ENCODE assay signal across 31 cellular contexts in the genomic region with DNA sequence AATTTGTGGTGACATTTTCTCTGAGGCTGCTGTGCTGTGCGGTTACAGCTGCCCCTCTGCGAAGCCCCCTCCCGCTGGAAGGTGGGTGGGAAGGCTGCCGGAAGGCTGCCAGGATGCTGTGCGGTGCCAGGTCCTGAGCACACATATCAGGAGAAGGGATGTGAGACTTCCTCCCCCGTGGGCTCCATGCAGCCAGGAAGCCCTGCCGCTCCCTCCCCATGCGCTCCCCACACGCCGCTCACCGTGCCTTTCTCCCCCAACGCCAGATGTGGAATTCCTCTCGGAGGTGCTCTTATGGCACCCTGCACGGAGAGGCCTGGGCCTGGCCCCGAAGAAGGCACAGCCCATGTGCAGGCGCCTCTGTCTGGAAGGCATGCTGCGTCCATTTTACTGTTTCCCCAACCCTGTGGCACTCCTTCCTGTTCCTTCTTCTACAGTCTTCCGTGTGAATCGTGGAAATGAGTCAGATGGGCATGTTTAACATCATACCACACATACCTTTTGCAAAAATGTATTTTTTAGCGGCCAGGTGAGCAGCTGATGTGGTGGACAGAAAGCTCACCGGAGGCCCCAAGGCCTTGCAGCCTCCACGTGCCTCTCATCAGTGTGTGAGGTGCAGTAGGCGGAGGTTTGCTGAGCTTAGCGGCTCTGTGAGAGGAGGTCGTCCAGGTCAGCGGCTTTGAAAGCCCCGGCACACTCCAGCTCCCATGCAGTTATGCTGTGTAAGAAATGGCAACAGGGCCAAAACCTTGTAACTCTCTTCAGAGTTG.
A peak's percentile ranks its signal among the peaks of the same experiment; 100 is the strongest.
DNase-seq lines count a peak whose midpoint lies in the region; ATAC-seq, FAIRE-seq and TF ChIP-seq lines count a peak whose summit lies in the region.
"Had no signal": no experiment of that assay in that cellular context is flagged by ENCODE, and none has a peak within 500 bp of the region (broad histone marks: within the 10 kb centered on the region; RNA-seq: fewer than 3 reads in every experiment).

No MANE protein-coding gene starts in this region.

- in situ Hi-C loops in HepG2 (cut with HindIII; ENCODE audit: extremely low pct_ligation_motif_present, low pct_unique_long_range_greater_than_20kb): no loop called here

- no TSS peak for BruUV-seq in HepG2 (replicated peaks; lab: Mats Ljungman, UMichigan)

- WGBS in H9 (ENCODE audit: extremely low coverage, insufficient read length, low lambda C conversion rate): no CpG with 5 or more reads among the region's 27 CpGs
- 96% methylated on average over 23 of the region's 27 CpGs for WGBS in HepG2 (ENCODE audit: low lambda C conversion rate)

- H3K79me1 ChIP-seq in H9 (ENCODE audit: insufficient read depth, low read depth, low read length, poor library complexity, severe bottlenecking): no peaks in the 10 kb centered on the region

- TF ChIP-seq RAD21 in HepG2 (CRISPR knock-in tag; IDR thresholded peaks at IDR 0.05): no peak

- H2AFZ ChIP-seq in H9 (ENCODE audit: low read length) (no peak overlapping the region), HepG2 (ENCODE audit: low read length) (no peak overlapping the region)
- H2AFZ ChIP-seq: PC-9 had no signal

- H2BK20ac ChIP-seq in H9 (ENCODE audit: low read depth, low read length, poor library complexity, severe bottlenecking): no peak overlapping the region

- no peak overlapping the region for H2BK120ac ChIP-seq in H9 (ENCODE audit: low read depth, low read length, poor library complexity, severe bottlenecking)

- no peak overlapping the region for H3K4me3 Mint-ChIP-seq in H9
- H3K4me3 Mint-ChIP-seq: activated B cell treated with CpG ODN at 0.5 μM for 24 hours; activated CD4-positive, alpha-beta T cell treated with anti-CD3 and anti-CD28 coated beads, Interleukin-2, amount 10 ng/mL, durations not matched to agents 7 days and 5 days; central memory CD8-positive, alpha-beta T cell; dendritic cell treated with granulocyte-macrophage colony-stimulating factor and Interleukin-4, amounts not matched to agents 40 ng/mL and 50 ng/mL, for 4 days; nephron progenitor cell had no signal

- H3K27ac ChIP-seq in H9 (ENCODE audit: insufficient read length, low read depth, low read length) (no peak overlapping the region), HepG2 (ENCODE audit: extremely low read length, insufficient read depth, low read length) (no peak overlapping the region)
- H3K27ac ChIP-seq: PC-9, tibial nerve had no signal

- H3K14ac ChIP-seq in H9 (ENCODE audit: insufficient read depth, low read length): no peak overlapping the region

- CTCF ChIA-PET in HepG2 (lab: Yijun Ruan, JAX; ENCODE audit: low intra/inter-chr PET ratio, low total read pairs): no interaction called here

- no peak overlapping the region for H2BK15ac ChIP-seq in H9 (ENCODE audit: low read depth, low read length)

- H3K9me3 ChIP-seq in H9 (ENCODE audit: control insufficient read depth, low read depth, low read length) (no peaks in the 10 kb centered on the region), HepG2 (ENCODE audit: low read length) (no peaks in the 10 kb centered on the region)
- H3K9me3 ChIP-seq: BE2C, tibial nerve had no signal

- H4K20me1 ChIP-seq in H9 (ENCODE audit: control insufficient read depth, insufficient read depth, insufficient read length) (no peaks in the 10 kb centered on the region), HepG2 (ENCODE audit: insufficient read depth, low read length) (peaks cover 63% of the 10 kb centered on the region)

- no peak overlapping the region for H3K4ac ChIP-seq in H9 (ENCODE audit: low read depth, low read length)

- H3K18ac ChIP-seq in H9 (ENCODE audit: insufficient read length, low read depth, low read length): no peak overlapping the region

- H3K79me2 ChIP-seq in H9 (ENCODE audit: insufficient read depth, low read length) (no peaks in the 10 kb centered on the region; the same call in 1 of the 2 replicates), HepG2 (ENCODE audit: insufficient read depth, low read length) (peaks cover 78% of the 10 kb centered on the region)

- no peaks in the 10 kb centered on the region for H3K23me2 ChIP-seq in H9 (ENCODE audit: insufficient read length, low read depth, low read length, poor library complexity, severe bottlenecking)

- TF ChIP-seq POLR2A in HepG2 (IDR thresholded peaks at IDR 0.05; ENCODE audit: insufficient read depth in 1 of 2, low read depth in 2 of 2, low read length in 2 of 2): no peak

- H3K4me3 ChIP-seq in bronchial epithelial cell (ENCODE audit: low read depth, low read length) (no peak overlapping the region), HepG2 (replicated peaks in 1 of 3; ENCODE audit: insufficient read depth in 1 of 3, low read depth in 2 of 3, low read length in 3 of 3) (no peak overlapping the region)
- H3K4me3 ChIP-seq: PC-9, tibial nerve had no signal

- no peak overlapping the region for H3K23ac ChIP-seq in H9 (ENCODE audit: insufficient read length, low read depth, low read length)

- H3K4me2 ChIP-seq in H9 (ENCODE audit: insufficient read depth, insufficient read length, low read length): no peak overlapping the region
- H3K4me2 ChIP-seq in HepG2 (ENCODE audit: low read depth, low read length): no peak overlapping the region
- H3K4me2 ChIP-seq: PC-9 had no signal

- DNase-seq in H9 (no peak), bronchial epithelial cell (ENCODE audit: low read depth) (peak; percentile 17), HepG2 (ENCODE audit: low spot score) (no peak), posterior vena cava (ENCODE audit: low spot score) (peak; percentile 66), NCI-H1092 (lab: John Stamatoyannopoulos, UW) (no peak), nucleus accumbens (lab: John Stamatoyannopoulos, UW) (no peak), DMS53 treated with DMSO at 0.1 percent for 48 hours (lab: John Stamatoyannopoulos, UW; ENCODE audit: unreplicated experiment) (no peak)
- DNase-seq: activated B cell treated with CpG ODN at 0.5 μM for 24 hours; activated CD4-positive, alpha-beta T cell treated with anti-CD3 and anti-CD28 coated beads, Interleukin-2, amount 10 ng/mL, durations not matched to agents 7 days and 5 days; activated naive CD4-positive, alpha-beta T cell; activated T-cell treated with anti-CD3 and anti-CD28 coated beads, Interleukin-2, amount 50 U/mL, for 48 hours; BE2C; DMS153; kidney glomerular epithelial cell; mammary epithelial cell; NCI-H1436; NCI-H2081; NCI-H226; NCI-H69; nephron progenitor cell; stimulated activated CD4-positive, alpha-beta T cell treated with anti-CD3 and anti-CD28 coated beads, Interleukin-4, amount 100 ng/mL, for 1 hour had no signal

- no peaks in the 10 kb centered on the region for H3K9me3 Mint-ChIP-seq in H9
- H3K9me3 Mint-ChIP-seq: activated B cell treated with CpG ODN at 0.5 μM for 24 hours; activated CD4-positive, alpha-beta T cell treated with anti-CD3 and anti-CD28 coated beads, Interleukin-2, amount 10 ng/mL, durations not matched to agents 7 days and 5 days; central memory CD8-positive, alpha-beta T cell; dendritic cell treated with granulocyte-macrophage colony-stimulating factor and Interleukin-4, amounts not matched to agents 40 ng/mL and 50 ng/mL, for 4 days had no signal

- FAIRE-seq in bronchial epithelial cell (lab: Jason Lieb, UNC) (no peak), HepG2 (lab: Jason Lieb, UNC) (no peak)
- FAIRE-seq: frontal cortex, GM12891 had no signal

- peaks cover 38 to 46% of the 10 kb centered on the region in 2 experiments for H3K4me1 Mint-ChIP-seq in H9
- H3K4me1 Mint-ChIP-seq: activated B cell treated with CpG ODN at 0.5 μM for 24 hours; activated CD4-positive, alpha-beta T cell treated with anti-CD3 and anti-CD28 coated beads, Interleukin-2, amount 10 ng/mL, durations not matched to agents 7 days and 5 days had no signal

- H4K5ac ChIP-seq in H9 (ENCODE audit: insufficient read length, low read depth, low read length): no peak overlapping the region

- H2AK5ac ChIP-seq in H9 (ENCODE audit: insufficient read length, low read length): no peak overlapping the region

- TF ChIP-seq EP300 in HepG2 (IDR thresholded peaks at IDR 0.05; ENCODE audit: low read depth in 2 of 2, low read length in 2 of 2) (no peak), HepG2 (CRISPR knock-in tag; IDR thresholded peaks at IDR 0.05; ENCODE audit: borderline replicate concordance) (no peak)

- H2BK12ac ChIP-seq in H9 (ENCODE audit: insufficient read length, low read depth, low read length): no peak overlapping the region

- H4K8ac ChIP-seq in H9 (replicated peaks; ENCODE audit: insufficient read length, low read depth, low read length): no peak overlapping the region

- no peak for TF ChIP-seq CTCF in H9 (conservative IDR thresholded peaks at IDR 0.05)
- TF ChIP-seq CTCF in bronchial epithelial cell (IDR thresholded peaks at IDR 0.05; ENCODE audit: insufficient read depth, low read length, severe bottlenecking): no peak
- no peak for TF ChIP-seq CTCF in HepG2 (CRISPR knock-in tag; IDR thresholded peaks at IDR 0.05)

- H3T11ph ChIP-seq in H9 (ENCODE audit: low read length): no peak overlapping the region

- no peaks in the 10 kb centered on the region for H3K27me3 Mint-ChIP-seq in H9 (ENCODE audit: low read depth)
- H3K27me3 Mint-ChIP-seq: activated B cell treated with CpG ODN at 0.5 μM for 24 hours; activated CD4-positive, alpha-beta T cell treated with anti-CD3 and anti-CD28 coated beads, Interleukin-2, amount 10 ng/mL, durations not matched to agents 7 days and 5 days; central memory CD8-positive, alpha-beta T cell; dendritic cell treated with granulocyte-macrophage colony-stimulating factor and Interleukin-4, amounts not matched to agents 40 ng/mL and 50 ng/mL, for 4 days; progenitor cell of endocrine pancreas had no signal

- H3K9ac ChIP-seq in H9 (ENCODE audit: extremely low read depth, insufficient read length, low read length) (no peak overlapping the region), HepG2 (ENCODE audit: insufficient read depth, low read depth, low read length) (no peak overlapping the region)

- POLR2A ChIA-PET in HepG2 (lab: Yijun Ruan, JAX): no interaction called here

- H3K36me3 Mint-ChIP-seq in H9 (ENCODE audit: insufficient read depth in 1 of 3, low read depth in 3 of 3): peaks cover 0 to 12% (median 3%) of the 10 kb centered on the region in 3 experiments; a peak in 4 of 7 replicates

- H3K4me1 ChIP-seq in H9 (ENCODE audit: insufficient read depth, low read length) (peaks cover 6% of the 10 kb centered on the region; the same call in 1 of the 2 replicates), HepG2 (ENCODE audit: insufficient read depth, low read length) (no peaks in the 10 kb centered on the region)

- H4K91ac ChIP-seq in H9 (ENCODE audit: insufficient read length, low read depth, low read length): no peak overlapping the region

- intact Hi-C loops in HepG2 (cut with micrococcal nuclease; ENCODE audit: unreplicated experiment) (no loop called here), posterior vena cava (cut with DNase I) (no loop called here)

- H3K36me3 ChIP-seq in bronchial epithelial cell (ENCODE audit: control insufficient read depth, insufficient read depth, low read length): no peaks in the 10 kb centered on the region
- peaks cover 8 to 27% of the 10 kb centered on the region in 2 experiments; a peak in 4 of 5 replicates for H3K36me3 ChIP-seq in HepG2 (replicated peaks in 1 of 2; ENCODE audit: control insufficient read depth in 1 of 2, insufficient read depth in 2 of 2, low read length in 2 of 2)
- H3K36me3 ChIP-seq: BE2C had no signal

- no peak overlapping the region for H3K56ac ChIP-seq in H9 (ENCODE audit: insufficient read length, low read depth, low read length)

- H3K27ac Mint-ChIP-seq in H9: peak overlapping the region in 2 of 3 experiments; percentile 79; a peak in 3 of 7 replicates
- H3K27ac Mint-ChIP-seq: activated B cell treated with CpG ODN at 0.5 μM for 24 hours; activated CD4-positive, alpha-beta T cell treated with anti-CD3 and anti-CD28 coated beads, Interleukin-2, amount 10 ng/mL, durations not matched to agents 7 days and 5 days; dendritic cell treated with granulocyte-macrophage colony-stimulating factor and Interleukin-4, amounts not matched to agents 40 ng/mL and 50 ng/mL, for 4 days; nephron progenitor cell; progenitor cell of endocrine pancreas had no signal

- no peak overlapping the region for H2BK5ac ChIP-seq in H9 (ENCODE audit: insufficient read length, low read length)

- H3K27me3 ChIP-seq in H9 (ENCODE audit: insufficient read depth, low read length) (no peaks in the 10 kb centered on the region), bronchial epithelial cell (ENCODE audit: control insufficient read depth, insufficient read depth, low read length) (no peaks in the 10 kb centered on the region), HepG2 (ENCODE audit: control insufficient read depth in 1 of 2, insufficient read depth in 2 of 2, low read length in 2 of 2) (no peaks in the 10 kb centered on the region)
- H3K27me3 ChIP-seq: BE2C, tibial nerve had no signal

- ATAC-seq in HepG2 (no peak), GM18520 (IDR thresholded peaks at IDR 0.05; ENCODE audit: unreplicated experiment) (no peak)
- ATAC-seq: Right ventricle myocardium inferior, sciatic nerve had no signal

Comparison
In these comparisons a context has a peak if more than half of its experiments do, and no peak if none do; other contexts are left out.
1. DNase-seq: peak in bronchial epithelial cell (single experiment) and posterior vena cava (single experiment); none in H9 (single experiment), HepG2 (single experiment), NCI-H1092 (single experiment), nucleus accumbens (0 of 56) and DMS53 treated with DMSO at 0.1 percent for 48 hours (single experiment).